8 cellular contexts compared by ENCODE assay signal in genomic region chr14:36661506-36662257, GRCh38. TPM values are rescaled to one million over a fixed set of nuclear protein-coding genes. Genes with fewer than 3 reads are reported as not detected.
DNase-seq lines count a peak whose midpoint lies in the region; ATAC-seq and TF ChIP-seq lines count a peak whose summit lies in the region.

Gene PAX9, plus strand, starts transcription at chr14:36661860. Its CDS starts 230 bp downstream, at chr14:36662090.

- H3K36me3 ChIP-seq in SK-N-MC (ENCODE audit: insufficient read depth, low read length) (peaks cover 17% of the 10 kb centered on the region), duodenal mucosa (ENCODE audit: control insufficient read depth in 1 of 2, insufficient read depth in 2 of 2, low read length in 2 of 2) (no peaks in the 10 kb centered on the region), mesendoderm (ENCODE audit: control insufficient read depth, insufficient read depth, low read length) (no peaks in the 10 kb centered on the region), tibial nerve (no peaks in the 10 kb centered on the region)

- peak in 1 of 2 donors; percentile 24 for TF ChIP-seq EP300 in tibial nerve (IDR thresholded peaks at IDR 0.05)

- no peak within 1 kb of the TSS for H4K5ac ChIP-seq in mesendoderm (ENCODE audit: low read length)

- H3K4me3 ChIP-seq in SK-N-MC (peak within 1 kb of the TSS; percentile 84), duodenal mucosa (ENCODE audit: low read depth in 1 of 2, low read length in 2 of 2) (peak within 1 kb of the TSS; percentile 67 to 69), mesendoderm (ENCODE audit: low read length) (peak within 1 kb of the TSS; percentile 36), tibial nerve (peak within 1 kb of the TSS; percentile 22 to 54 (median 36))

- H3K27ac ChIP-seq in SK-N-MC (no peak within 1 kb of the TSS), duodenal mucosa (ENCODE audit: low read depth, low read length) (no peak within 1 kb of the TSS), mesendoderm (ENCODE audit: low read depth, low read length) (no peak within 1 kb of the TSS), tibial nerve (peak within 1 kb of the TSS in 2 of 4 donors; percentile 0 to 58)

- H3K4me2 ChIP-seq in mesendoderm (ENCODE audit: low read length): peak within 1 kb of the TSS; percentile 89

- no peak for TF ChIP-seq CTCF in tibial nerve (IDR thresholded peaks at IDR 0.05)

- DNase-seq in EH (ENCODE audit: low read depth): peak; percentile 73
- DNase-seq in NAMALWA (ENCODE audit: low spot score): peak; percentile 53
- peak; percentile 56 for DNase-seq in SK-N-MC (ENCODE audit: low read depth, low spot score)
- DNase-seq in mesendoderm: peak; percentile 98
- peak; percentile 83 to 89 for DNase-seq in tibial nerve (ENCODE audit: low spot score in 2 of 2)
- no peak for DNase-seq in NOMO-1 (lab: John Stamatoyannopoulos, UW; ENCODE audit: unreplicated experiment in 2 of 2)

- H3K9me3 ChIP-seq in SK-N-MC (ENCODE audit: low read depth, low read length): no peaks in the 10 kb centered on the region
- no peaks in the 10 kb centered on the region for H3K9me3 ChIP-seq in duodenal mucosa (ENCODE audit: control insufficient read depth in 1 of 2, low read length in 2 of 2)
- no peaks in the 10 kb centered on the region for H3K9me3 ChIP-seq in tibial nerve

- H3K79me2 ChIP-seq in mesendoderm (ENCODE audit: control insufficient read depth, insufficient read depth, low read length): no peaks in the 10 kb centered on the region

- H4K8ac ChIP-seq in mesendoderm (ENCODE audit: low read depth, low read length): no peak within 1 kb of the TSS

- H3K18ac ChIP-seq in mesendoderm (ENCODE audit: low read length): no peak within 1 kb of the TSS

- peak within 1 kb of the TSS; percentile 76 for H3K56ac ChIP-seq in mesendoderm (ENCODE audit: low read length)

- ATAC-seq in GM21786 (IDR thresholded peaks at IDR 0.05; ENCODE audit: unreplicated experiment): peak; percentile 72

- H3K23ac ChIP-seq in mesendoderm (ENCODE audit: low read length): peak within 1 kb of the TSS; percentile 37

- WGBS in mesendoderm (ENCODE audit: extremely low coverage, insufficient coverage, low lambda C conversion rate): no CpG with 5 or more reads among the region's 44 CpGs
- 1% methylated on average over 41 to 44 of the region's 44 CpGs for WGBS in tibial nerve, 2 donors

- H2BK120ac ChIP-seq in mesendoderm (ENCODE audit: low read depth, low read length): no peak within 1 kb of the TSS

- H2AK5ac ChIP-seq in mesendoderm (ENCODE audit: low read length): no peak within 1 kb of the TSS

- H3K9ac ChIP-seq in SK-N-MC (ENCODE audit: insufficient read length): peak within 1 kb of the TSS; percentile 69
- peak within 1 kb of the TSS in 1 of 2 donors; percentile 25 for H3K9ac ChIP-seq in duodenal mucosa (ENCODE audit: low read depth in 1 of 2, low read length in 2 of 2)
- peak within 1 kb of the TSS; percentile 53 for H3K9ac ChIP-seq in mesendoderm (ENCODE audit: low read length)

- H3K27me3 ChIP-seq in duodenal mucosa (ENCODE audit: control insufficient read depth in 1 of 2, insufficient read depth in 2 of 2, low read length in 2 of 2) (peaks cover 93 to 100% of the 10 kb centered on the region in 2 donors), mesendoderm (ENCODE audit: insufficient read depth, low read length, poor library complexity) (peaks cover 73% of the 10 kb centered on the region), tibial nerve (peaks cover 0 to 97% of the 10 kb centered on the region in 2 donors)

- H2BK5ac ChIP-seq in mesendoderm (ENCODE audit: low read length): no peak within 1 kb of the TSS

- H3K4me1 ChIP-seq in duodenal mucosa (ENCODE audit: control insufficient read depth in 1 of 2, insufficient read depth in 2 of 2, low read length in 2 of 2): peaks cover 22 to 42% of the 10 kb centered on the region in 2 donors
- H3K4me1 ChIP-seq in mesendoderm (ENCODE audit: control insufficient read depth, low read depth, low read length): peaks cover 2% of the 10 kb centered on the region
- peaks cover 0 to 73% (median 35%) of the 10 kb centered on the region in 4 donors for H3K4me1 ChIP-seq in tibial nerve

- H3K4ac ChIP-seq in mesendoderm (ENCODE audit: low read depth, low read length): no peak within 1 kb of the TSS

- TF ChIP-seq POLR2A in tibial nerve (IDR thresholded peaks at IDR 0.05): no peak

- no peak within 1 kb of the TSS for H2BK15ac ChIP-seq in mesendoderm (replicated peaks; ENCODE audit: low read depth)

- H3K79me1 ChIP-seq in mesendoderm (ENCODE audit: low read length): no peaks in the 10 kb centered on the region

RNA-seq across cellular contexts. Expression of gene PAX9, which starts in this region (rescaled TPM):
- 0.21 TPM for polyA plus RNA-seq in mesendoderm (2013, experiment 1 of 2)
- 0.15 TPM for polyA plus RNA-seq in mesendoderm (2013, experiment 2 of 2)
- total RNA-seq in tibial nerve: 1 to 10 TPM; 1.3 to 6.0 (median 3.2) TPM

Comparison
In these comparisons a context has a peak if more than half of its experiments do, and no peak if none do; other contexts are left out.
1. DNase-seq: peak in EH (single experiment), NAMALWA (single experiment), SK-N-MC (single experiment), mesendoderm (single experiment) and tibial nerve (2 of 2); none in NOMO-1 (0 of 2).
2. Peak in every context shown above with its lines, with median percentiles within 50 percentile points of each other: H3K4me3 ChIP-seq.